In the genomic region with DNA sequence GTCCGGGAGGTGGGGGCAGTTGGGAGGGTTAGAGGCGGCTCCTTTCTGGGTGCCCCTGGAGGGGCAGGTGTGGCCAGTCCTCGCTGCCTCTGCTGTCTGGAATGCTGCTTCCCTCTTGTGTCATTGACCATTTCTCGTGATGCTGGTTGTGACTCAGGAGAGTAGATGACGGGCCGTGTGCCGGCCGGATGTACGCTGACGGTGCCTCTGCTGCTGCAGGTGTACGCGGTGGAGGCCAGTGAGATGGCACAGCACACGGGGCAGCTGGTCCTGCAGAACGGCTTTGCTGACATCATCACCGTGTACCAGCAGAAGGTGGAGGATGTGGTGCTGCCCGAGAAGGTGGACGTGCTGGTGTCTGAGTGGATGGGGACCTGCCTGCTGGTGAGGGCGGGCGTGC, we compare ENCODE assay signal across 1 cellular context.
TF ChIP-seq lines count a peak whose summit lies in the region.

No MANE protein-coding gene starts in this region.

TF ChIP-seq in GM23338, 12 proteins besides CTCF, POLR2A, EP300 and RAD21 (continued from another document):
- TF ChIP-seq, protein P1, sequence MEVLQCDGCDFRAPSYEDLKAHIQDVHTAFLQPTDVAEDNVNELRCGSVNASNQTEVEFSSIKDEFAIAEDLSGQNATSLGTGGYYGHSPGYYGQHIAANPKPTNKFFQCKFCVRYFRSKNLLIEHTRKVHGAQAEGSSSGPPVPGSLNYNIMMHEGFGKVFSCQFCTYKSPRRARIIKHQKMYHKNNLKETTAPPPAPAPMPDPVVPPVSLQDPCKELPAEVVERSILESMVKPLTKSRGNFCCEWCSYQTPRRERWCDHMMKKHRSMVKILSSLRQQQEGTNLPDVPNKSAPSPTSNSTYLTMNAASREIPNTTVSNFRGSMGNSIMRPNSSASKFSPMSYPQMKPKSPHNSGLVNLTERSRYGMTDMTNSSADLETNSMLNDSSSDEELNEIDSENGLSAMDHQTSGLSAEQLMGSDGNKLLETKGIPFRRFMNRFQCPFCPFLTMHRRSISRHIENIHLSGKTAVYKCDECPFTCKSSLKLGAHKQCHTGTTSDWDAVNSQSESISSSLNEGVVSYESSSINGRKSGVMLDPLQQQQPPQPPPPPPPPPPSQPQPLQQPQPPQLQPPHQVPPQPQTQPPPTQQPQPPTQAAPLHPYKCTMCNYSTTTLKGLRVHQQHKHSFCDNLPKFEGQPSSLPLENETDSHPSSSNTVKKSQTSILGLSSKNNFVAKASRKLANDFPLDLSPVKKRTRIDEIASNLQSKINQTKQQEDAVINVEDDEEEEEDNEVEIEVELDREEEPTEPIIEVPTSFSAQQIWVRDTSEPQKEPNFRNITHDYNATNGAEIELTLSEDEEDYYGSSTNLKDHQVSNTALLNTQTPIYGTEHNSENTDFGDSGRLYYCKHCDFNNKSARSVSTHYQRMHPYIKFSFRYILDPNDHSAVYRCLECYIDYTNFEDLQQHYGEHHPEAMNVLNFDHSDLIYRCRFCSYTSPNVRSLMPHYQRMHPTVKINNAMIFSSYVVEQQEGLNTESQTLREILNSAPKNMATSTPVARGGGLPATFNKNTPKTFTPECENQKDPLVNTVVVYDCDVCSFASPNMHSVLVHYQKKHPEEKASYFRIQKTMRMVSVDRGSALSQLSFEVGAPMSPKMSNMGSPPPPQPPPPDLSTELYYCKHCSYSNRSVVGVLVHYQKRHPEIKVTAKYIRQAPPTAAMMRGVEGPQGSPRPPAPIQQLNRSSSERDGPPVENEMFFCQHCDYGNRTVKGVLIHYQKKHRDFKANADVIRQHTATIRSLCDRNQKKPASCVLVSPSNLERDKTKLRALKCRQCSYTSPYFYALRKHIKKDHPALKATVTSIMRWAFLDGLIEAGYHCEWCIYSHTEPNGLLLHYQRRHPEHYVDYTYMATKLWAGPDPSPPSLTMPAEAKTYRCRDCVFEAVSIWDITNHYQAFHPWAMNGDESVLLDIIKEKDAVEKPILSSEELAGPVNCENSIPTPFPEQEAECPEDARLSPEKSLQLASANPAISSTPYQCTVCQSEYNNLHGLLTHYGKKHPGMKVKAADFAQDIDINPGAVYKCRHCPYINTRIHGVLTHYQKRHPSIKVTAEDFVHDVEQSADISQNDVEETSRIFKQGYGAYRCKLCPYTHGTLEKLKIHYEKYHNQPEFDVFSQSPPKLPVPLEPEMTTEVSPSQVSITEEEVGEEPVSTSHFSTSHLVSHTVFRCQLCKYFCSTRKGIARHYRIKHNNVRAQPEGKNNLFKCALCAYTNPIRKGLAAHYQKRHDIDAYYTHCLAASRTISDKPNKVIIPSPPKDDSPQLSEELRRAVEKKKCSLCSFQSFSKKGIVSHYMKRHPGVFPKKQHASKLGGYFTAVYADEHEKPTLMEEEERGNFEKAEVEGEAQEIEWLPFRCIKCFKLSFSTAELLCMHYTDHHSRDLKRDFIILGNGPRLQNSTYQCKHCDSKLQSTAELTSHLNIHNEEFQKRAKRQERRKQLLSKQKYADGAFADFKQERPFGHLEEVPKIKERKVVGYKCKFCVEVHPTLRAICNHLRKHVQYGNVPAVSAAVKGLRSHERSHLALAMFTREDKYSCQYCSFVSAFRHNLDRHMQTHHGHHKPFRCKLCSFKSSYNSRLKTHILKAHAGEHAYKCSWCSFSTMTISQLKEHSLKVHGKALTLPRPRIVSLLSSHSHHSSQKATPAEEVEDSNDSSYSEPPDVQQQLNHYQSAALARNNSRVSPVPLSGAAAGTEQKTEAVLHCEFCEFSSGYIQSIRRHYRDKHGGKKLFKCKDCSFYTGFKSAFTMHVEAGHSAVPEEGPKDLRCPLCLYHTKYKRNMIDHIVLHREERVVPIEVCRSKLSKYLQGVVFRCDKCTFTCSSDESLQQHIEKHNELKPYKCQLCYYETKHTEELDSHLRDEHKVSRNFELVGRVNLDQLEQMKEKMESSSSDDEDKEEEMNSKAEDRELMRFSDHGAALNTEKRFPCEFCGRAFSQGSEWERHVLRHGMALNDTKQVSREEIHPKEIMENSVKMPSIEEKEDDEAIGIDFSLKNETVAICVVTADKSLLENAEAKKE (CRISPR knock-in tag; IDR thresholded peaks at IDR 0.05) = no peak
- TF ChIP-seq CREB1 (CRISPR knock-in tag; IDR thresholded peaks at IDR 0.05; ENCODE audit: low read depth) = no peak
- TF ChIP-seq, protein P2, sequence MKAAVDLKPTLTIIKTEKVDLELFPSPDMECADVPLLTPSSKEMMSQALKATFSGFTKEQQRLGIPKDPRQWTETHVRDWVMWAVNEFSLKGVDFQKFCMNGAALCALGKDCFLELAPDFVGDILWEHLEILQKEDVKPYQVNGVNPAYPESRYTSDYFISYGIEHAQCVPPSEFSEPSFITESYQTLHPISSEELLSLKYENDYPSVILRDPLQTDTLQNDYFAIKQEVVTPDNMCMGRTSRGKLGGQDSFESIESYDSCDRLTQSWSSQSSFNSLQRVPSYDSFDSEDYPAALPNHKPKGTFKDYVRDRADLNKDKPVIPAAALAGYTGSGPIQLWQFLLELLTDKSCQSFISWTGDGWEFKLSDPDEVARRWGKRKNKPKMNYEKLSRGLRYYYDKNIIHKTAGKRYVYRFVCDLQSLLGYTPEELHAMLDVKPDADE (IDR thresholded peaks at IDR 0.05) = no peak
- no peak for TF ChIP-seq NANOG (IDR thresholded peaks at IDR 0.05; ENCODE audit: borderline replicate concordance)
- no peak for TF ChIP-seq EZH2phosphoT487 (IDR thresholded peaks at IDR 0.05; ENCODE audit: unreplicated experiment)
- no peak for TF ChIP-seq ZNF114 (CRISPR knock-in tag; IDR thresholded peaks at IDR 0.05)
- TF ChIP-seq, protein P3, sequence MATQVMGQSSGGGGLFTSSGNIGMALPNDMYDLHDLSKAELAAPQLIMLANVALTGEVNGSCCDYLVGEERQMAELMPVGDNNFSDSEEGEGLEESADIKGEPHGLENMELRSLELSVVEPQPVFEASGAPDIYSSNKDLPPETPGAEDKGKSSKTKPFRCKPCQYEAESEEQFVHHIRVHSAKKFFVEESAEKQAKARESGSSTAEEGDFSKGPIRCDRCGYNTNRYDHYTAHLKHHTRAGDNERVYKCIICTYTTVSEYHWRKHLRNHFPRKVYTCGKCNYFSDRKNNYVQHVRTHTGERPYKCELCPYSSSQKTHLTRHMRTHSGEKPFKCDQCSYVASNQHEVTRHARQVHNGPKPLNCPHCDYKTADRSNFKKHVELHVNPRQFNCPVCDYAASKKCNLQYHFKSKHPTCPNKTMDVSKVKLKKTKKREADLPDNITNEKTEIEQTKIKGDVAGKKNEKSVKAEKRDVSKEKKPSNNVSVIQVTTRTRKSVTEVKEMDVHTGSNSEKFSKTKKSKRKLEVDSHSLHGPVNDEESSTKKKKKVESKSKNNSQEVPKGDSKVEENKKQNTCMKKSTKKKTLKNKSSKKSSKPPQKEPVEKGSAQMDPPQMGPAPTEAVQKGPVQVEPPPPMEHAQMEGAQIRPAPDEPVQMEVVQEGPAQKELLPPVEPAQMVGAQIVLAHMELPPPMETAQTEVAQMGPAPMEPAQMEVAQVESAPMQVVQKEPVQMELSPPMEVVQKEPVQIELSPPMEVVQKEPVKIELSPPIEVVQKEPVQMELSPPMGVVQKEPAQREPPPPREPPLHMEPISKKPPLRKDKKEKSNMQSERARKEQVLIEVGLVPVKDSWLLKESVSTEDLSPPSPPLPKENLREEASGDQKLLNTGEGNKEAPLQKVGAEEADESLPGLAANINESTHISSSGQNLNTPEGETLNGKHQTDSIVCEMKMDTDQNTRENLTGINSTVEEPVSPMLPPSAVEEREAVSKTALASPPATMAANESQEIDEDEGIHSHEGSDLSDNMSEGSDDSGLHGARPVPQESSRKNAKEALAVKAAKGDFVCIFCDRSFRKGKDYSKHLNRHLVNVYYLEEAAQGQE (IDR thresholded peaks at IDR 0.05; ENCODE audit: unreplicated experiment) = no peak
- no peak for TF ChIP-seq POLR2AphosphoS5 (IDR thresholded peaks at IDR 0.05; ENCODE audit: low read depth)
- no peak for TF ChIP-seq JUNB (IDR thresholded peaks at IDR 0.05; ENCODE audit: unreplicated experiment)
- no peak for TF ChIP-seq ZNF331 (CRISPR knock-in tag; IDR thresholded peaks at IDR 0.05; ENCODE audit: low read depth)
